In genomic region chr21:43193651-43194302, GRCh38 we compare ENCODE assay signal across 10 cellular contexts. TPM values are rescaled to one million over a fixed set of nuclear protein-coding genes. Genes with fewer than 3 reads are reported as not detected.
DNase-seq lines count a peak whose midpoint lies in the region; TF ChIP-seq lines count a peak whose summit lies in the region.
"Had no signal": no experiment of that assay in that cellular context is flagged by ENCODE, and none has a peak within 500 bp of the region (broad histone marks: within the 10 kb centered on the region; RNA-seq: fewer than 3 reads in every experiment).

No MANE protein-coding gene starts in this region.

- no peak overlapping the region for H3K9ac ChIP-seq in liver (ENCODE audit: low read depth in 1 of 2, low read length in 2 of 2)

- H3K27me3 ChIP-seq in liver (ENCODE audit: control insufficient read depth in 4 of 4, insufficient read depth in 4 of 4, low read length in 3 of 4): no peaks in the 10 kb centered on the region

- H3K4me3 ChIP-seq in AG04449 (ENCODE audit: low read depth, low read length) (no peak overlapping the region), liver (ENCODE audit: low read depth in 1 of 3, low read length in 3 of 3) (no peak overlapping the region)

- no peak for TF ChIP-seq RAD21 in liver (IDR thresholded peaks at IDR 0.05)

- H3K4me1 ChIP-seq in liver (ENCODE audit: control insufficient read depth in 4 of 4, insufficient read depth in 4 of 4, low read length in 3 of 4): no peaks in the 10 kb centered on the region

- H3K36me3 ChIP-seq in liver (ENCODE audit: control insufficient read depth in 4 of 4, insufficient read depth in 3 of 4, low read depth in 1 of 4, low read length in 3 of 4): no peaks in the 10 kb centered on the region

- WGBS in liver: 82% methylated on average over 19 of the region's 19 CpGs

- H3K9me3 ChIP-seq in liver (ENCODE audit: control insufficient read depth in 4 of 4, low read length in 3 of 4): no peaks in the 10 kb centered on the region

- TF ChIP-seq CTCF in AG04449 (IDR thresholded peaks at IDR 0.05; ENCODE audit: insufficient read depth, low read length, missing control alignments): no peak
- no peak for TF ChIP-seq CTCF in liver (IDR thresholded peaks at IDR 0.05; ENCODE audit: low read depth, low read length, missing input control)

- H3K27ac ChIP-seq in liver (ENCODE audit: low read depth in 1 of 2, low read length in 2 of 2): peak overlapping the region; percentile 62 to 64

- POLR2A ChIA-PET in AG04449 (lab: Yijun Ruan, JAX): no interaction called here

- CTCF ChIA-PET in AG04449 (lab: Yijun Ruan, JAX): no interaction called here

- DNase-seq in AG04449 (ENCODE audit: low read depth, low spot score) (peak; percentile 33), HS-5 (ENCODE audit: low read depth) (peak; percentile 73), astrocyte of the hippocampus (ENCODE audit: low read depth, low spot score) (peak; percentile 78), superior temporal gyrus (ENCODE audit: extremely low spot score) (no peak), DMS 273 treated with DMSO at 0.1 percent for 48 hours (lab: John Stamatoyannopoulos, UW) (no peak), NCI-H2029 treated with DMSO at 0.1 percent for 48 hours (lab: John Stamatoyannopoulos, UW) (no peak)
- DNase-seq in activated CD4-positive, alpha-beta T cell treated with anti-CD3 and anti-CD28 coated beads for 4 hours: no peak
- DNase-seq: T-helper 17 cell had no signal

TF ChIP-seq in liver, 16 proteins besides CTCF, POLR2A, EP300 and RAD21:
- TF ChIP-seq HNF4G (IDR thresholded peaks at IDR 0.05) (no peak), FOXA2 (IDR thresholded peaks at IDR 0.05) (no peak), ZBTB33 (IDR thresholded peaks at IDR 0.05) (no peak), NR2F2 (IDR thresholded peaks at IDR 0.05) (no peak)
TF ChIP-seq in liver: peak in this region for 0.

RNA-seq across cellular contexts. Expression of gene CRYAA, which starts 25.0 kb away (rescaled TPM):
- total RNA-seq in liver: under 1 TPM in 1 of 2 donors, not detected in 1; 0.84 TPM
- polyA plus RNA-seq in liver: 1 to 10 TPM in 1 of 2 donors, under 1 TPM in 1; 0.57 to 1.9 TPM
- total RNA-seq: T-helper 17 cell had no signal
- polyA plus RNA-seq: esophagus had no signal

Comparison
In these comparisons a context has a peak if more than half of its experiments do, and no peak if none do; other contexts are left out.
1. DNase-seq: peak in AG04449 (single experiment), HS-5 (single experiment) and astrocyte of the hippocampus (single experiment); none in superior temporal gyrus (single experiment), DMS 273 treated with DMSO at 0.1 percent for 48 hours (single experiment), activated CD4-positive, alpha-beta T cell treated with anti-CD3 and anti-CD28 coated beads for 4 hours (0 of 2) and NCI-H2029 treated with DMSO at 0.1 percent for 48 hours (single experiment).